In genomic region chr13:113129480-113129879, GRCh38 we compare ENCODE assay signal across 22 cellular contexts. TPM values are rescaled to one million over a fixed set of nuclear protein-coding genes. Genes with fewer than 3 reads are reported as not detected.
DNase-seq lines count a peak whose midpoint lies in the region; ATAC-seq and TF ChIP-seq lines count a peak whose summit lies in the region.
"Had no signal": no experiment of that assay in that cellular context is flagged by ENCODE, and none has a peak within 500 bp of the region (broad histone marks: within the 10 kb centered on the region; RNA-seq: fewer than 3 reads in every experiment).

No MANE protein-coding gene starts in this region.

- no peak overlapping the region for H3K4me3 Mint-ChIP-seq in activated T-cell treated with anti-CD3 and anti-CD28 coated beads, Interleukin-2, amount 50 U/mL, for 24 hours
- H3K4me3 Mint-ChIP-seq in naive thymus-derived CD4-positive, alpha-beta T cell, result peak overlapping the region in 7 of 10 donors; percentile 15 to 76 (median 48)
- H3K4me3 Mint-ChIP-seq in type B pancreatic cell, result no peak overlapping the region
- H3K4me3 Mint-ChIP-seq: nephron progenitor cell had no signal

- intact Hi-C loops in Right ventricle myocardium superior (cut with DNase I), result no loop called here
- intact Hi-C loops in naive thymus-derived CD4-positive, alpha-beta T cell (cut with micrococcal nuclease), result no loop called here

- H3K27ac ChIP-seq in naive thymus-derived CD4-positive, alpha-beta T cell (ENCODE audit: low read depth, low read length), result no peak overlapping the region
- H3K27ac ChIP-seq: cardiac muscle cell, Peyer's patch, tibial artery had no signal

- H3K27ac Mint-ChIP-seq in activated T-cell treated with anti-CD3 and anti-CD28 coated beads, Interleukin-2, amount 50 U/mL, for 24 hours, result no peak overlapping the region
- peak overlapping the region in 1 of 9 donors; percentile 31 for H3K27ac Mint-ChIP-seq in naive thymus-derived CD4-positive, alpha-beta T cell
- no peak overlapping the region for H3K27ac Mint-ChIP-seq in type B pancreatic cell
- H3K27ac Mint-ChIP-seq: activated CD4-positive, alpha-beta T cell treated with anti-CD3 and anti-CD28 coated beads, Interleukin-2, amount 10 ng/mL, durations not matched to agents 24 days and 14 days; nephron progenitor cell had no signal

- no peaks in the 10 kb centered on the region for H3K36me3 ChIP-seq in naive thymus-derived CD4-positive, alpha-beta T cell (ENCODE audit: control insufficient read depth in 2 of 3, insufficient read depth in 3 of 3, low read length in 3 of 3)
- H3K36me3 ChIP-seq in MG63, result no peaks in the 10 kb centered on the region
- H3K36me3 ChIP-seq: cardiac muscle cell, Peyer's patch, tibial artery had no signal

- no peaks in the 10 kb centered on the region for H3K36me3 Mint-ChIP-seq in activated T-cell treated with anti-CD3 and anti-CD28 coated beads, Interleukin-2, amount 50 U/mL, for 24 hours (ENCODE audit: low read depth)
- H3K36me3 Mint-ChIP-seq in naive thymus-derived CD4-positive, alpha-beta T cell, result no peaks in the 10 kb centered on the region
- H3K36me3 Mint-ChIP-seq in type B pancreatic cell, result no peaks in the 10 kb centered on the region

- peak; percentile 37 for ATAC-seq in Right ventricle myocardium superior (ENCODE audit: poor library complexity)
- ATAC-seq in naive thymus-derived CD4-positive, alpha-beta T cell, result no peak
- no peak for ATAC-seq in GM21786 (IDR thresholded peaks at IDR 0.05; ENCODE audit: unreplicated experiment)
- ATAC-seq: SK-N-SH treated with all-trans-retinoic acid at 6 μM for 48 hours had no signal

- H3K9me3 ChIP-seq in naive thymus-derived CD4-positive, alpha-beta T cell (ENCODE audit: control insufficient read depth in 2 of 3, low read length in 3 of 3), result no peaks in the 10 kb centered on the region
- H3K9me3 ChIP-seq in MG63, result no peaks in the 10 kb centered on the region
- H3K9me3 ChIP-seq: tibial artery had no signal

- DNase-seq in activated T-cell treated with anti-CD3 and anti-CD28 coated beads, Interleukin-2, amount 50 U/mL, for 24 hours, result peak; percentile 27
- no peak for DNase-seq in activated T-cell treated with anti-CD3 and anti-CD28 coated beads, Interleukin-2, amount 50 U/mL, for 48 hours
- DNase-seq in Right ventricle myocardium superior, result no peak
- DNase-seq in naive thymus-derived CD4-positive, alpha-beta T cell, result no peak
- peak; percentile 66 for DNase-seq in type B pancreatic cell (ENCODE audit: extremely low spot score, unreplicated experiment)
- no peak for DNase-seq in MG63
- DNase-seq in NCI-H1436 (lab: John Stamatoyannopoulos, UW), result no peak
- DNase-seq: 8988T; activated T-cell treated with anti-CD3 and anti-CD28 coated beads for 4 hours; DMS79; NCI-H1092 treated with DMSO at 0.1 percent for 48 hours; NCI-H2171 treated with DMSO at 0.1 percent for 48 hours; nephron progenitor cell; stimulated activated CD4-positive, alpha-beta T cell treated with anti-CD3 and anti-CD28 coated beads, Interleukin-2, amount 100 ng/mL, for 48 hours had no signal

- no peak for TF ChIP-seq CTCF in type B pancreatic cell (conservative IDR thresholded peaks at IDR 0.05)

- peaks cover 4% of the 10 kb centered on the region for H3K4me1 Mint-ChIP-seq in activated T-cell treated with anti-CD3 and anti-CD28 coated beads, Interleukin-2, amount 50 U/mL, for 24 hours (ENCODE audit: low read depth)
- peaks cover 0 to 5% (median 1%) of the 10 kb centered on the region in 7 donors for H3K4me1 Mint-ChIP-seq in naive thymus-derived CD4-positive, alpha-beta T cell
- no peaks in the 10 kb centered on the region for H3K4me1 Mint-ChIP-seq in type B pancreatic cell (ENCODE audit: unreplicated experiment)
- H3K4me1 Mint-ChIP-seq: activated CD4-positive, alpha-beta T cell treated with anti-CD3 and anti-CD28 coated beads, Interleukin-2, amount 10 ng/mL, durations not matched to agents 24 days and 14 days had no signal

- H3K27me3 ChIP-seq in naive thymus-derived CD4-positive, alpha-beta T cell (ENCODE audit: control insufficient read depth in 2 of 2, insufficient read depth in 2 of 2, low read length in 2 of 2), result no peaks in the 10 kb centered on the region
- peaks cover 8% of the 10 kb centered on the region; the same call in 1 of the 2 replicates for H3K27me3 ChIP-seq in MG63
- H3K27me3 ChIP-seq: Peyer's patch had no signal

- POLR2A ChIA-PET in naive thymus-derived CD4-positive, alpha-beta T cell (lab: Charles Lee), result no interaction called here

- peaks cover 30% of the 10 kb centered on the region for H3K27me3 Mint-ChIP-seq in activated T-cell treated with anti-CD3 and anti-CD28 coated beads, Interleukin-2, amount 50 U/mL, for 24 hours
- H3K27me3 Mint-ChIP-seq in naive thymus-derived CD4-positive, alpha-beta T cell, result peaks cover 28 to 68% (median 28%) of the 10 kb centered on the region in 5 donors
- H3K27me3 Mint-ChIP-seq in type B pancreatic cell, result peaks cover 9% of the 10 kb centered on the region

- H3K9me3 Mint-ChIP-seq in activated T-cell treated with anti-CD3 and anti-CD28 coated beads, Interleukin-2, amount 50 U/mL, for 24 hours, result no peaks in the 10 kb centered on the region
- H3K9me3 Mint-ChIP-seq in naive thymus-derived CD4-positive, alpha-beta T cell, result peaks cover 0 to 1% (median 0%) of the 10 kb centered on the region in 11 donors
- H3K9me3 Mint-ChIP-seq in type B pancreatic cell, result no peaks in the 10 kb centered on the region
- H3K9me3 Mint-ChIP-seq: activated CD4-positive, alpha-beta T cell treated with anti-CD3 and anti-CD28 coated beads, Interleukin-2, amount 10 ng/mL, durations not matched to agents 24 days and 14 days had no signal

- H3K4me3 ChIP-seq in naive thymus-derived CD4-positive, alpha-beta T cell (ENCODE audit: low read length), result no peak overlapping the region
- no peak overlapping the region for H3K4me3 ChIP-seq in MG63
- H3K4me3 ChIP-seq: cardiac muscle cell, lung had no signal

- H3K4me1 ChIP-seq in naive thymus-derived CD4-positive, alpha-beta T cell (ENCODE audit: control insufficient read depth in 2 of 2, insufficient read depth in 2 of 2, low read length in 2 of 2), result no peaks in the 10 kb centered on the region
- H3K4me1 ChIP-seq: Peyer's patch had no signal

- CTCF ChIA-PET in naive thymus-derived CD4-positive, alpha-beta T cell (lab: Charles Lee), result no interaction called here

RNA-seq across cellular contexts. Expression of gene F10, which starts 6.9 kb away (rescaled TPM):
- 4.5 TPM for total RNA-seq in Right ventricle myocardium superior
- total RNA-seq in naive thymus-derived CD4-positive, alpha-beta T cell, result not detected
- polyA plus RNA-seq in naive thymus-derived CD4-positive, alpha-beta T cell, result not detected
- total RNA-seq in type B pancreatic cell (ENCODE audit: low replicate concordance), result 34.4 and 53.6 TPM in 2 replicates
- total RNA-seq in MG63 (2014; rRNA removed; shearing (Covaris generic); ENCODE audit: low replicate concordance), result not detected in 2 replicates
- total RNA-seq: activated CD4-positive, alpha-beta T cell treated with anti-CD3 and anti-CD28 coated beads, Interleukin-2, amount 10 ng/mL, durations not matched to agents 24 days and 14 days had no signal

RNA-seq across cellular contexts. Expression of gene F7, which starts 23.9 kb away (rescaled TPM):
- total RNA-seq in Right ventricle myocardium superior (0.08 TPM), type B pancreatic cell (ENCODE audit: low replicate concordance) (3.0 and 5.3 TPM in 2 replicates)
- total RNA-seq in naive thymus-derived CD4-positive, alpha-beta T cell, result under 1 TPM in 1 of 5 experiments, not detected in 4; 0.40 TPM
- not detected for polyA plus RNA-seq in naive thymus-derived CD4-positive, alpha-beta T cell
- total RNA-seq in MG63 (2014; rRNA removed; shearing (Covaris generic); ENCODE audit: low replicate concordance), result not detected in 2 replicates
- total RNA-seq: activated CD4-positive, alpha-beta T cell treated with anti-CD3 and anti-CD28 coated beads, Interleukin-2, amount 10 ng/mL, durations not matched to agents 24 days and 14 days; fibroblast of villous mesenchyme had no signal
- polyA plus RNA-seq: cardiac muscle cell had no signal

RNA-seq across cellular contexts. Expression of gene PROZ, which starts 29.0 kb away (rescaled TPM):
- total RNA-seq in Right ventricle myocardium superior, result not detected
- under 1 TPM in 1 of 5 experiments, not detected in 4; 0.24 TPM for total RNA-seq in naive thymus-derived CD4-positive, alpha-beta T cell
- not detected for polyA plus RNA-seq in naive thymus-derived CD4-positive, alpha-beta T cell
- total RNA-seq in type B pancreatic cell (ENCODE audit: low replicate concordance), result not detected in 2 replicates
- total RNA-seq in MG63 (2014; rRNA removed; shearing (Covaris generic); ENCODE audit: low replicate concordance), result not detected in 2 replicates
- total RNA-seq: activated CD4-positive, alpha-beta T cell treated with anti-CD3 and anti-CD28 coated beads, Interleukin-2, amount 10 ng/mL, durations not matched to agents 24 days and 14 days; cardiac muscle cell; lung had no signal
- polyA plus RNA-seq: lung had no signal

Comparison
In these comparisons a context has a peak if more than half of its experiments do, and no peak if none do; other contexts are left out.
1. DNase-seq: peak in activated T-cell treated with anti-CD3 and anti-CD28 coated beads, Interleukin-2, amount 50 U/mL, for 24 hours (single experiment) and type B pancreatic cell (single experiment); none in activated T-cell treated with anti-CD3 and anti-CD28 coated beads, Interleukin-2, amount 50 U/mL, for 48 hours (0 of 2), Right ventricle myocardium superior (single experiment), naive thymus-derived CD4-positive, alpha-beta T cell (0 of 9), MG63 (single experiment) and NCI-H1436 (single experiment).
2. H3K4me3 Mint-ChIP-seq: peak in naive thymus-derived CD4-positive, alpha-beta T cell (7 of 10); none in activated T-cell treated with anti-CD3 and anti-CD28 coated beads, Interleukin-2, amount 50 U/mL, for 24 hours (single experiment) and type B pancreatic cell (single experiment).